ENCODE assay signal across 16 cellular contexts in the genomic region with DNA sequence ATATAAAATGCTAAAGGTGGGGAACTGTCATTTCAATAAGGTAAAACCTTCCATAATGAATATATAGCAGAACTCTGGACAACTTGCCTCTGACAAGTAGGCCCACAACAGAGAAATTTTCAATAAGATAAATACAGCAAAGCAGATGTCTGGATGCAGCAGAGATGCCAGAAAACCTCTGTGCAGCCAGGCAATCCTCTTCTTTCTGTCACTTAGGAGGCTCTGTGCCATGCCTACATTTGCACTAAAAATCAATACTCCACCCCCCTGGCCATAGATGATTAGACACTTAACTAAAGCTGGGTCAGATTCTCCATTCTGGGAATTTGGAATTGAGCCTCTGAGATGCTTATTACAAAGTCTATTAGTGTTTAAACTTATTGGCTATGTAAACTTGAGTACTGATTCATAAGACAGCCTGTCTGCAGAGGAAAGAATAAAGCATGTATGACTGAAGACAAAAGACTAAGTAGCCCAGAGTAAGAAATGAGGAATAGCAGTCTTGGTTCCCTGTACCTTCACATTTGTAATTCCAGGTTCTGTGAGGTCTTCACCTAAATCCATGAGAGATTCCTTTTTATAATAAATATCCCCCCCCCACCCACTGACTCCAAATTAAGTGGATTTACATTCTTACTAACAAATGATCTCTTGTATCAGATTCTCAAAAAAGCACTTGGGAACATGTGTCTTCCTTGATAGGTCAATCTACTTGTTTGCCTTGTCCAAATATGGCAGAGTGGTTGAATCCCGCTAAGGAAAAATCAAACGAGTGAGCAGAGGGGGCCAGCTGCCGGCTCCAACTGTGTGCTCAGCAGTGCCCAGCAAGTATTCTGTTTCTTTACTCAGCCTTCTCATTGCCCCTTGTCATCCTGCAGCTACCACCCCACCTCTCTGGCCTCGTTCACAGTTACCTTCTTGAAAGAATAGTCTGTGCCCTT.
"Had no signal": no experiment of that assay in that cellular context is flagged by ENCODE, and none has a peak within 500 bp of the region (broad histone marks: within the 10 kb centered on the region; RNA-seq: fewer than 3 reads in every experiment).

No MANE protein-coding gene starts in this region.

- H3K9me3 Mint-ChIP-seq: activated CD8-positive, alpha-beta T cell treated with anti-CD3 and anti-CD28 coated beads for 36 hours; activated naive CD4-positive, alpha-beta T cell treated with anti-CD3 and anti-CD28 coated beads for 36 hours; nephron progenitor cell; T-helper 2 cell treated with Interferon-gamma antibody and Interleukin-4, amounts not matched to agents 5 μg/mL and 100 μg/mL, for 36 hours; WTC11 had no signal

- H3K27me3 Mint-ChIP-seq: activated CD8-positive, alpha-beta T cell treated with anti-CD3 and anti-CD28 coated beads for 36 hours had no signal

- H3K36me3 Mint-ChIP-seq: WTC11 had no signal

- H3K27me3 ChIP-seq: body of pancreas, hepatocyte had no signal

- DNase-seq: activated CD4-positive, alpha-beta T cell treated with anti-CD3 and anti-CD28 coated beads for 4 hours; activated CD8-positive, alpha-beta T cell treated with anti-CD3 and anti-CD28 coated beads for 36 hours; activated naive CD4-positive, alpha-beta T cell treated with anti-CD3 and anti-CD28 coated beads for 36 hours; activated T-cell treated with anti-CD3 and anti-CD28 coated beads, Interleukin-2, amount 50 U/mL, for 1 hour; body of pancreas; foreskin fibroblast; left colon; nephron progenitor cell; nucleus accumbens; retina; stimulated activated naive CD4-positive, alpha-beta T cell had no signal

- H3K27ac ChIP-seq: body of pancreas, hepatocyte had no signal

- H3K4me3 ChIP-seq: body of pancreas, hepatocyte, lung had no signal

- H3K4me3 Mint-ChIP-seq: activated CD8-positive, alpha-beta T cell treated with anti-CD3 and anti-CD28 coated beads for 36 hours; activated naive CD4-positive, alpha-beta T cell treated with anti-CD3 and anti-CD28 coated beads for 36 hours; mesothelial cell of epicardium; nephron progenitor cell; T-helper 2 cell treated with Interferon-gamma antibody and Interleukin-4, amounts not matched to agents 5 μg/mL and 100 μg/mL, for 36 hours; WTC11 had no signal

- H3K9me3 ChIP-seq: body of pancreas had no signal

- H3K27ac Mint-ChIP-seq: activated CD8-positive, alpha-beta T cell treated with anti-CD3 and anti-CD28 coated beads for 36 hours; activated naive CD4-positive, alpha-beta T cell treated with anti-CD3 and anti-CD28 coated beads for 36 hours; mesothelial cell of epicardium; nephron progenitor cell; T-helper 2 cell treated with Interferon-gamma antibody and Interleukin-4, amounts not matched to agents 5 μg/mL and 100 μg/mL, for 36 hours had no signal
